8 cellular contexts compared by ENCODE assay signal in genomic region chr7:151381333-151382078, GRCh38. TPM values are rescaled to one million over a fixed set of nuclear protein-coding genes. Genes with fewer than 3 reads are reported as not detected.
DNase-seq lines count a peak whose midpoint lies in the region; ATAC-seq lines count a peak whose summit lies in the region.

No MANE protein-coding gene starts in this region.

- H3K27ac Mint-ChIP-seq in CD8-positive, alpha-beta memory T cell, result peak overlapping the region in 4 of 8 donors; percentile 42 to 92 (median 55)
- H3K27ac Mint-ChIP-seq in activated naive CD8-positive, alpha-beta T cell treated with anti-CD3 and anti-CD28 coated beads, Interleukin-2, amount 10 ng/mL, durations not matched to agents 7 days and 5 days, result no peak overlapping the region

- peak; percentile 55 for ATAC-seq in activated naive CD8-positive, alpha-beta T cell treated with anti-CD3 and anti-CD28 coated beads, Interleukin-2, amount 10 ng/mL, durations not matched to agents 7 days and 5 days (ENCODE audit: low read depth)
- ATAC-seq in HG03457 (IDR thresholded peaks at IDR 0.05; ENCODE audit: unreplicated experiment) (no peak), GM21423 (IDR thresholded peaks at IDR 0.05; ENCODE audit: unreplicated experiment) (no peak), HG02884 (IDR thresholded peaks at IDR 0.05; ENCODE audit: unreplicated experiment) (no peak)

- H3K9me3 ChIP-seq in CD8-positive, alpha-beta memory T cell (ENCODE audit: low read length), result no peaks in the 10 kb centered on the region
- no peaks in the 10 kb centered on the region for H3K9me3 ChIP-seq in mononuclear cell (ENCODE audit: low read depth, low read length)

- CTCF ChIA-PET in CD8-positive, alpha-beta memory T cell (lab: Charles Lee), result no interaction called here

- peaks cover 10 to 14% (median 10%) of the 10 kb centered on the region in 3 donors for H3K4me1 Mint-ChIP-seq in CD8-positive, alpha-beta memory T cell
- peaks cover 10% of the 10 kb centered on the region for H3K4me1 Mint-ChIP-seq in activated naive CD8-positive, alpha-beta T cell treated with anti-CD3 and anti-CD28 coated beads, Interleukin-2, amount 10 ng/mL, durations not matched to agents 7 days and 5 days

- DNase-seq in CD8-positive, alpha-beta memory T cell, result peak; percentile 58 to 74 (median 72)
- DNase-seq in NCI-H1105 (lab: John Stamatoyannopoulos, UW) (peak; percentile 33), superior temporal gyrus (ENCODE audit: extremely low spot score) (no peak)
- peak; percentile 51 for DNase-seq in activated naive CD8-positive, alpha-beta T cell treated with anti-CD3 and anti-CD28 coated beads, Interleukin-2, amount 10 ng/mL, durations not matched to agents 7 days and 5 days

- H3K36me3 ChIP-seq in CD8-positive, alpha-beta memory T cell (ENCODE audit: insufficient read depth, low read length), result peaks cover 3% of the 10 kb centered on the region

- H3K4me1 ChIP-seq in CD8-positive, alpha-beta memory T cell (ENCODE audit: insufficient read depth, low read length), result peaks cover 18% of the 10 kb centered on the region
- peaks cover 24% of the 10 kb centered on the region for H3K4me1 ChIP-seq in mononuclear cell (ENCODE audit: insufficient read depth, low read length)

- H3K27me3 Mint-ChIP-seq in CD8-positive, alpha-beta memory T cell, result peaks cover 9 to 10% of the 10 kb centered on the region in 2 donors
- H3K27me3 Mint-ChIP-seq in activated naive CD8-positive, alpha-beta T cell treated with anti-CD3 and anti-CD28 coated beads, Interleukin-2, amount 10 ng/mL, durations not matched to agents 7 days and 5 days, result peaks cover 28% of the 10 kb centered on the region

- H3K4me3 Mint-ChIP-seq in CD8-positive, alpha-beta memory T cell, result peak overlapping the region; percentile 8 to 81 (median 78)
- H3K4me3 Mint-ChIP-seq in activated naive CD8-positive, alpha-beta T cell treated with anti-CD3 and anti-CD28 coated beads, Interleukin-2, amount 10 ng/mL, durations not matched to agents 7 days and 5 days, result peak overlapping the region; percentile 75

- no peaks in the 10 kb centered on the region for H3K9me3 Mint-ChIP-seq in CD8-positive, alpha-beta memory T cell
- H3K9me3 Mint-ChIP-seq in activated naive CD8-positive, alpha-beta T cell treated with anti-CD3 and anti-CD28 coated beads, Interleukin-2, amount 10 ng/mL, durations not matched to agents 7 days and 5 days, result no peaks in the 10 kb centered on the region

- peaks cover 0 to 30% (median 12%) of the 10 kb centered on the region in 3 donors for H3K36me3 Mint-ChIP-seq in CD8-positive, alpha-beta memory T cell
- no peaks in the 10 kb centered on the region for H3K36me3 Mint-ChIP-seq in activated naive CD8-positive, alpha-beta T cell treated with anti-CD3 and anti-CD28 coated beads, Interleukin-2, amount 10 ng/mL, durations not matched to agents 7 days and 5 days

- POLR2A ChIA-PET in CD8-positive, alpha-beta memory T cell (lab: Charles Lee), result interaction anchor here (0.7 kb wide), 1 partner anchor 32 kb away, joined by 6 read pairs; no protein-coding TSS in a partner anchor
- POLR2A ChIA-PET in activated naive CD8-positive, alpha-beta T cell treated with anti-CD3 and anti-CD28 coated beads, Interleukin-2, amount 10 ng/mL, durations not matched to agents 7 days and 5 days (lab: Charles Lee), result interaction anchor here (1.2 to 1.4 kb wide), 2 partner anchors 28 to 59 kb away, joined by 3 to 7 read pairs; partner anchors contain the start of genes CRYGN and WDR86

- peaks cover 13% of the 10 kb centered on the region for H3K27me3 ChIP-seq in CD8-positive, alpha-beta memory T cell (ENCODE audit: insufficient read depth, low read length, poor library complexity, severe bottlenecking)
- H3K27me3 ChIP-seq in mononuclear cell (ENCODE audit: insufficient read depth, low read length), result peaks cover 11% of the 10 kb centered on the region

- peak overlapping the region; percentile 16 for H3K27ac ChIP-seq in CD8-positive, alpha-beta memory T cell (ENCODE audit: low read depth, low read length)

- peak overlapping the region; percentile 45 for H3K4me3 ChIP-seq in CD8-positive, alpha-beta memory T cell (ENCODE audit: low read length)
- H3K4me3 ChIP-seq in mononuclear cell (ENCODE audit: low read length), result peak overlapping the region; percentile 6

RNA-seq across cellular contexts. Expression of gene WDR86, which starts 28.3 kb away (rescaled TPM):
- total RNA-seq in CD8-positive, alpha-beta memory T cell, result under 1 TPM; 0.55 to 0.59 TPM
- polyA plus RNA-seq in CD8-positive, alpha-beta memory T cell, result 10.4 TPM
- 1 to 10 TPM; 2.1 to 4.0 TPM for total RNA-seq in activated naive CD8-positive, alpha-beta T cell treated with anti-CD3 and anti-CD28 coated beads, Interleukin-2, amount 10 ng/mL, durations not matched to agents 7 days and 5 days
- 3.9 TPM for total RNA-seq in mononuclear cell

RNA-seq across cellular contexts. Expression of gene NUB1, which starts 39.9 kb away (rescaled TPM):
- 10 to 100 TPM; 39.1 to 46.1 TPM for total RNA-seq in CD8-positive, alpha-beta memory T cell
- 82.6 TPM for polyA plus RNA-seq in CD8-positive, alpha-beta memory T cell
- total RNA-seq in activated naive CD8-positive, alpha-beta T cell treated with anti-CD3 and anti-CD28 coated beads, Interleukin-2, amount 10 ng/mL, durations not matched to agents 7 days and 5 days, result 10 to 100 TPM; 84.8 to 91.8 TPM
- total RNA-seq in mononuclear cell, result 70.9 TPM

RNA-seq across cellular contexts. Expression of gene CRYGN, which starts 58.4 kb away (rescaled TPM):
- total RNA-seq in CD8-positive, alpha-beta memory T cell, result not detected
- 0.41 TPM for polyA plus RNA-seq in CD8-positive, alpha-beta memory T cell
- under 1 TPM; 0.25 to 0.91 TPM for total RNA-seq in activated naive CD8-positive, alpha-beta T cell treated with anti-CD3 and anti-CD28 coated beads, Interleukin-2, amount 10 ng/mL, durations not matched to agents 7 days and 5 days
- total RNA-seq in mononuclear cell, result not detected
